In genomic region chr12:132735496-132735895, GRCh38 we compare ENCODE assay signal across 26 cellular contexts.
"Had no signal": no experiment of that assay in that cellular context is flagged by ENCODE, and none has a peak within 500 bp of the region (broad histone marks: within the 10 kb centered on the region; RNA-seq: fewer than 3 reads in every experiment).

No MANE protein-coding gene starts in this region.

- ATAC-seq: activated CD8-positive, alpha-beta memory T cell treated with anti-CD3 and anti-CD28 coated beads, Interleukin-2, amount 10 ng/mL, durations not matched to agents 7 days and 5 days; activated T-helper 17 cell treated with anti-CD3 and anti-CD28 coated beads, Interleukin-2, amount 50 U/mL, for 72 hours; heart right ventricle; natural killer cell had no signal

- FAIRE-seq: colon, urothelium cell line had no signal

- H3K27me3 ChIP-seq: dorsolateral prefrontal cortex, heart right ventricle, sigmoid colon, spleen, tibial artery had no signal

- H3K4me3 Mint-ChIP-seq: activated B cell treated with CpG ODN at 0.5 μM for 24 hours; activated CD4-positive, alpha-beta memory T cell treated with anti-CD3 and anti-CD28 coated beads, Interleukin-2, amount 10 ng/mL, durations not matched to agents 7 days and 5 days; activated CD8-positive, alpha-beta memory T cell treated with anti-CD3 and anti-CD28 coated beads, Interleukin-2, amount 10 ng/mL, durations not matched to agents 7 days and 5 days; activated naive CD8-positive, alpha-beta T cell treated with anti-CD3 and anti-CD28 coated beads, Interleukin-2, amount 10 ng/mL, durations not matched to agents 7 days and 5 days; activated T-helper 17 cell treated with anti-CD3 and anti-CD28 coated beads, Interleukin-2, amount 50 U/mL, for 72 hours; brain; immature natural killer cell; natural killer cell had no signal

- H3K9me3 Mint-ChIP-seq: activated B cell treated with CpG ODN at 0.5 μM for 24 hours; activated CD4-positive, alpha-beta memory T cell treated with anti-CD3 and anti-CD28 coated beads, Interleukin-2, amount 10 ng/mL, durations not matched to agents 7 days and 5 days; activated naive CD8-positive, alpha-beta T cell treated with anti-CD3 and anti-CD28 coated beads, Interleukin-2, amount 10 ng/mL, durations not matched to agents 7 days and 5 days; activated T-helper 17 cell treated with anti-CD3 and anti-CD28 coated beads, Interleukin-2, amount 50 U/mL, for 72 hours; brain; immature natural killer cell; natural killer cell had no signal

- H3K27ac ChIP-seq: dorsolateral prefrontal cortex, heart right ventricle, sigmoid colon, spleen, tibial artery had no signal

- H3K4me3 ChIP-seq: dorsolateral prefrontal cortex, heart right ventricle, lung, sigmoid colon, spleen, tibial artery had no signal

- H3K9me3 ChIP-seq: heart right ventricle, sigmoid colon, spleen, tibial artery had no signal

- H3K27ac Mint-ChIP-seq: activated B cell treated with CpG ODN at 0.5 μM for 24 hours; activated CD4-positive, alpha-beta memory T cell treated with anti-CD3 and anti-CD28 coated beads, Interleukin-2, amount 10 ng/mL, durations not matched to agents 7 days and 5 days; activated CD8-positive, alpha-beta memory T cell treated with anti-CD3 and anti-CD28 coated beads, Interleukin-2, amount 10 ng/mL, durations not matched to agents 7 days and 5 days; activated naive CD8-positive, alpha-beta T cell treated with anti-CD3 and anti-CD28 coated beads, Interleukin-2, amount 10 ng/mL, durations not matched to agents 7 days and 5 days; activated T-helper 17 cell treated with anti-CD3 and anti-CD28 coated beads, Interleukin-2, amount 50 U/mL, for 72 hours; immature natural killer cell; natural killer cell had no signal

- DNase-seq: activated B cell treated with CpG ODN at 0.5 μM for 24 hours; activated CD4-positive, alpha-beta memory T cell treated with anti-CD3 and anti-CD28 coated beads, Interleukin-2, amount 10 ng/mL, durations not matched to agents 7 days and 5 days; activated CD4-positive, alpha-beta T cell treated with anti-CD3 and anti-CD28 coated beads for 4 hours; activated CD8-positive, alpha-beta memory T cell treated with anti-CD3 and anti-CD28 coated beads, Interleukin-2, amount 10 ng/mL, durations not matched to agents 7 days and 5 days; activated naive CD4-positive, alpha-beta T cell treated with Interleukin-2 at 50 U/mL for 16 hours; activated naive CD8-positive, alpha-beta T cell treated with anti-CD3 and anti-CD28 coated beads, Interleukin-2, amount 10 ng/mL, durations not matched to agents 7 days and 5 days; activated T-cell treated with anti-CD3 and anti-CD28 coated beads, Interleukin-2, amount 50 U/mL, for 1 hour; amygdala; caudate nucleus; dorsolateral prefrontal cortex; heart right ventricle; immature natural killer cell; natural killer cell; sigmoid colon; spleen; stimulated activated CD4-positive, alpha-beta T cell treated with anti-CD3 and anti-CD28 coated beads, Interleukin-4, amount 100 ng/mL, for 4 hours; stimulated activated naive CD4-positive, alpha-beta T cell; substantia nigra; T-helper 1 cell; T-helper 9 cell; tibial artery had no signal

- H3K4me1 Mint-ChIP-seq: activated B cell treated with CpG ODN at 0.5 μM for 24 hours; activated CD4-positive, alpha-beta memory T cell treated with anti-CD3 and anti-CD28 coated beads, Interleukin-2, amount 10 ng/mL, durations not matched to agents 7 days and 5 days; activated CD8-positive, alpha-beta memory T cell treated with anti-CD3 and anti-CD28 coated beads, Interleukin-2, amount 10 ng/mL, durations not matched to agents 7 days and 5 days; activated naive CD8-positive, alpha-beta T cell treated with anti-CD3 and anti-CD28 coated beads, Interleukin-2, amount 10 ng/mL, durations not matched to agents 7 days and 5 days; brain; immature natural killer cell had no signal

- H3K27me3 Mint-ChIP-seq: activated B cell treated with CpG ODN at 0.5 μM for 24 hours; activated CD4-positive, alpha-beta memory T cell treated with anti-CD3 and anti-CD28 coated beads, Interleukin-2, amount 10 ng/mL, durations not matched to agents 7 days and 5 days; activated CD8-positive, alpha-beta memory T cell treated with anti-CD3 and anti-CD28 coated beads, Interleukin-2, amount 10 ng/mL, durations not matched to agents 7 days and 5 days; activated naive CD8-positive, alpha-beta T cell treated with anti-CD3 and anti-CD28 coated beads, Interleukin-2, amount 10 ng/mL, durations not matched to agents 7 days and 5 days; activated T-helper 17 cell treated with anti-CD3 and anti-CD28 coated beads, Interleukin-2, amount 50 U/mL, for 72 hours; brain had no signal

- H3K4me1 ChIP-seq: sigmoid colon, tibial artery had no signal
